32 cellular contexts compared by ENCODE assay signal in the genomic region with DNA sequence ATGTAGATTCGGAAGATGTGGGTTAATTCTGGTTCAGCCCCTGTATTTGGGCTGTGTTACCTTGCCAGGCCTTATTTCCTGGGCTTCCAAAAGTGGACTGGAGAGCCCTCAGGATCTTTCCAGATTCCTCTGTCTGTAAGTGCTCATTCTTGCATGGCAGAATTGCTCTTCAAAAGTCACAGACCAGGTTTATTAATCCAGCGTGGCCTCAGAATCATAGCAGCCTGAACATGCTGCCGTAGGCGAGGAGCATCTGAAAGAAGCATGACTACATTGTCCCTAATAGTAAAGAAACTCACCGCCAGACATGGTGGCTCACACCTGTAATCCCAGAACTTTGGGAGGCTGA.
"Had no signal": no experiment of that assay in that cellular context is flagged by ENCODE, and none has a peak within 500 bp of the region (broad histone marks: within the 10 kb centered on the region; RNA-seq: fewer than 3 reads in every experiment).

No MANE protein-coding gene starts in this region.

- H3K27ac Mint-ChIP-seq: activated B cell treated with CpG ODN at 0.5 μM for 24 hours; activated CD8-positive, alpha-beta memory T cell treated with anti-CD3 and anti-CD28 coated beads, Interleukin-2, amount 10 ng/mL, durations not matched to agents 7 days and 5 days; activated CD8-positive, alpha-beta T cell treated with anti-CD3 and anti-CD28 coated beads for 36 hours; activated naive CD8-positive, alpha-beta T cell; activated T-helper 17 cell treated with anti-CD3 and anti-CD28 coated beads, Interleukin-2, amount 50 U/mL, for 72 hours; dendritic cell treated with granulocyte-macrophage colony-stimulating factor and Interleukin-4, amounts not matched to agents 40 ng/mL and 50 ng/mL, for 4 days; endodermal cell; T-helper 17 cell; T-helper 2 cell treated with Interferon-gamma antibody and Interleukin-4, amounts not matched to agents 5 μg/mL and 100 μg/mL, for 36 hours had no signal

- ATAC-seq: activated CD4-positive, CD25-positive, alpha-beta regulatory T cell treated with anti-CD3 and anti-CD28 coated beads, Interleukin-2, amount 50 U/mL, for 24 hours; activated CD8-positive, alpha-beta memory T cell treated with anti-CD3 and anti-CD28 coated beads, Interleukin-2, amount 10 ng/mL, durations not matched to agents 7 days and 5 days; activated CD8-positive, alpha-beta T cell treated with anti-CD3 and anti-CD28 coated beads for 36 hours; activated T-cell treated with anti-CD3 and anti-CD28 coated beads, Interleukin-2, amount 50 U/mL, for 4 hours; esophagus mucosa; T-helper 17 cell had no signal

- H3K27me3 Mint-ChIP-seq: activated B cell treated with CpG ODN at 0.5 μM for 24 hours; activated T-helper 17 cell treated with anti-CD3 and anti-CD28 coated beads, Interleukin-2, amount 50 U/mL, for 72 hours; T-helper 17 cell had no signal

- H3K4me3 ChIP-seq: coronary artery, dorsolateral prefrontal cortex had no signal

- H3K4me1 Mint-ChIP-seq: activated B cell treated with CpG ODN at 0.5 μM for 24 hours; activated T-helper 17 cell treated with anti-CD3 and anti-CD28 coated beads, Interleukin-2, amount 50 U/mL, for 72 hours had no signal

- H3K36me3 ChIP-seq: brain microvascular endothelial cell, WERI-Rb-1 had no signal

- DNase-seq: activated B cell treated with CpG ODN at 0.5 μM for 24 hours; activated CD4-positive, alpha-beta T cell treated with anti-CD3 and anti-CD28 coated beads for 48 hours; activated CD4-positive, alpha-beta T cell treated with anti-CD3 and anti-CD28 coated beads, Interleukin-2, amount 50 U/mL, for 1 hour; activated CD4-positive, alpha-beta T cell treated with anti-CD3 and anti-CD28 coated beads, Interleukin-2, amount 50 U/mL, for 48 hours; activated CD8-positive, alpha-beta memory T cell treated with anti-CD3 and anti-CD28 coated beads, Interleukin-2, amount 10 ng/mL, durations not matched to agents 7 days and 5 days; activated CD8-positive, alpha-beta memory T cell treated with anti-CD3 and anti-CD28 coated beads, Interleukin-2, amount 50 U/mL, for 4 hours; activated CD8-positive, alpha-beta T cell treated with anti-CD3 and anti-CD28 coated beads for 36 hours; activated effector memory CD4-positive, alpha-beta T cell treated with Interleukin-2 at 50 U/mL for 16 hours; activated gamma-delta T cell treated with Interleukin-2 at 50 U/mL for 16 hours; activated naive CD4-positive, alpha-beta T cell treated with anti-CD3 and anti-CD28 coated beads, Interleukin-2, amount 50 U/mL, for 16 hours; activated naive CD4-positive, alpha-beta T cell treated with Interleukin-2 at 50 U/mL for 16 hours; activated T-cell treated with anti-CD3 and anti-CD28 coated beads for 4 hours; activated T-cell treated with anti-CD3 and anti-CD28 coated beads, Interleukin-2, amount 50 U/mL, for 4 hours; amniotic stem cell; anterior cingulate cortex; brain microvascular endothelial cell; dorsolateral prefrontal cortex; effector memory CD4-positive, alpha-beta T cell; endodermal cell; foreskin fibroblast; T-helper 1 cell; T-helper 17 cell; T1000; WERI-Rb-1 had no signal

- H3K27ac ChIP-seq: brain microvascular endothelial cell, coronary artery, dorsolateral prefrontal cortex, WERI-Rb-1 had no signal

- H3K27me3 ChIP-seq: brain microvascular endothelial cell, dorsolateral prefrontal cortex had no signal

- H3K9me3 Mint-ChIP-seq: activated B cell treated with CpG ODN at 0.5 μM for 24 hours; activated T-cell treated with anti-CD3 and anti-CD28 coated beads, Interleukin-2, amount 50 U/mL, for 4 hours; activated T-helper 17 cell treated with anti-CD3 and anti-CD28 coated beads, Interleukin-2, amount 50 U/mL, for 72 hours; central memory CD8-positive, alpha-beta T cell; dendritic cell treated with granulocyte-macrophage colony-stimulating factor and Interleukin-4, amounts not matched to agents 40 ng/mL and 50 ng/mL, for 4 days; endodermal cell; T-helper 2 cell treated with Interferon-gamma antibody and Interleukin-4, amounts not matched to agents 5 μg/mL and 100 μg/mL, for 36 hours had no signal

- H3K4me3 Mint-ChIP-seq: activated B cell treated with CpG ODN at 0.5 μM for 24 hours; activated CD8-positive, alpha-beta memory T cell treated with anti-CD3 and anti-CD28 coated beads, Interleukin-2, amount 10 ng/mL, durations not matched to agents 7 days and 5 days; activated CD8-positive, alpha-beta T cell treated with anti-CD3 and anti-CD28 coated beads for 36 hours; activated naive CD8-positive, alpha-beta T cell; activated T-cell treated with anti-CD3 and anti-CD28 coated beads, Interleukin-2, amount 50 U/mL, for 4 hours; activated T-helper 17 cell treated with anti-CD3 and anti-CD28 coated beads, Interleukin-2, amount 50 U/mL, for 72 hours; central memory CD8-positive, alpha-beta T cell; dendritic cell treated with granulocyte-macrophage colony-stimulating factor and Interleukin-4, amounts not matched to agents 40 ng/mL and 50 ng/mL, for 4 days; endodermal cell; T-helper 17 cell; T-helper 2 cell treated with Interferon-gamma antibody and Interleukin-4, amounts not matched to agents 5 μg/mL and 100 μg/mL, for 36 hours had no signal

- H3K36me3 Mint-ChIP-seq: activated CD8-positive, alpha-beta memory T cell treated with anti-CD3 and anti-CD28 coated beads, Interleukin-2, amount 10 ng/mL, durations not matched to agents 7 days and 5 days; activated naive CD8-positive, alpha-beta T cell had no signal
